In the genomic region with DNA sequence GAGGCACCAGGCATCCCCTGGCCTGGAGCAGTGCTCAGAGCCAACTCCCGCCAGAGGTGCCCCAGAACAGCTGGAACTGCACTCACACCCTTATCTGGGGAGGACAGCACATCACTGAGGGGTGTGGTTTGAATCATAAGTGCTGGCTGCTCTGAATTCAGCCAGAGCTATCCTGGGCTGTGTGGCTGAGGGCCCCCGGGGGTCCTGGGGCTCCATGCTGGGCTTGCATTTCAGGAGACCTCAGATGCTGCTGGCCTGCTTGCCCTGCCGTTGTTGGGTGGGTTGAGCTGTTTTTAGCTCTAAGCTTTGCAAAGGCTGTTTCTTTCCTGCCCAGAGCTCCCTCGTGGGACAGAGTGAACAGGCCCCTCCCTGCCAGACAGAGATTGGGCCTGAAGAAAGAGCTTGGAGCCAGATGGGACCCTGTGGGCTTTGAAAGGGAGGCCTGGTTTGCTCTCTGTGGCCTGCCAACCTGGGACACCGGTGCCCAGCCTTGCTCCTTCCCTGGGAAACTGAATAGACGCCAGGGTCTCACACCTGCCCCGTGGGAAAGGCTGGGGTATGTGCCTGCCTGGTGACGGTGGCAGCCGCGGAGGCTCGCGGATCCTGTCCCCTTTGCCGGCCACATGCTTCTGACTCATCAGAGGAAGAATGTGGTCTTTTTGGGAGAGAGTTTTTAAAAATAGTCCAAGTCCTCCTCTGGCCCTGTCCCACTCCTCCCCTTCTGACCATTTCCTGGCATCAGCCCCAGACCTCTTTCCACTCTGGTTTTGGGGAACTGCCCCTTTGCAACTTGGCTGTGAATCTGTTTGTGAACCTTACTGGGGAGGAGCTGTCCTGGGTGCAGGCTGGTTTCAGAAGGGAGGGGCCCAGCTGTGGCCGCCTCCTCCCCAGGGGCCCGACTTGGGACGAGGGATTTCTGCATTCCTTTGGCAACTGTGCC, we compare ENCODE assay signal across 9 cellular contexts. TPM values are rescaled to one million over a fixed set of nuclear protein-coding genes. Genes with fewer than 3 reads are reported as not detected.
DNase-seq lines count a peak whose midpoint lies in the region; ATAC-seq and TF ChIP-seq lines count a peak whose summit lies in the region.
"Had no signal": no experiment of that assay in that cellular context is flagged by ENCODE, and none has a peak within 500 bp of the region (broad histone marks: within the 10 kb centered on the region; RNA-seq: fewer than 3 reads in every experiment).

No MANE protein-coding gene starts in this region.

- H3K36me3 ChIP-seq in RWPE2 (ENCODE audit: low read depth) (no peaks in the 10 kb centered on the region), neural progenitor cell (no peaks in the 10 kb centered on the region)

- H3K9me3 Mint-ChIP-seq in neural progenitor cell, result no peaks in the 10 kb centered on the region
- no peaks in the 10 kb centered on the region for H3K9me3 Mint-ChIP-seq in T-cell
- H3K9me3 Mint-ChIP-seq in activated CD4-positive, alpha-beta memory T cell treated with anti-CD3 and anti-CD28 coated beads for 36 hours, result no peaks in the 10 kb centered on the region

- peak overlapping the region; percentile 36 for H3K4me2 ChIP-seq in neural progenitor cell

- peaks cover 12% of the 10 kb centered on the region for H3K27me3 Mint-ChIP-seq in neural progenitor cell (ENCODE audit: insufficient read depth, low read depth)
- H3K27me3 Mint-ChIP-seq in T-cell, result peaks cover 17 to 18% of the 10 kb centered on the region in 2 donors
- peaks cover 11% of the 10 kb centered on the region for H3K27me3 Mint-ChIP-seq in activated CD4-positive, alpha-beta memory T cell treated with anti-CD3 and anti-CD28 coated beads for 36 hours

- ATAC-seq in RWPE2 (ENCODE audit: low read depth) (peak; percentile 52), T-cell (replicated peaks in 1 of 4) (no peak), GM21825 (IDR thresholded peaks at IDR 0.05; ENCODE audit: unreplicated experiment) (no peak)

- H3K4me3 Mint-ChIP-seq in neural progenitor cell, result peak overlapping the region; percentile 35
- H3K4me3 Mint-ChIP-seq in T-cell, result no peak overlapping the region
- H3K4me3 Mint-ChIP-seq in activated CD4-positive, alpha-beta memory T cell treated with anti-CD3 and anti-CD28 coated beads for 36 hours, result no peak overlapping the region

- H3K9me3 ChIP-seq in RWPE2 (ENCODE audit: severe bottlenecking) (no peaks in the 10 kb centered on the region), neural progenitor cell (ENCODE audit: low read depth) (no peaks in the 10 kb centered on the region)

- no peaks in the 10 kb centered on the region for H3K27me3 ChIP-seq in RWPE2 (ENCODE audit: insufficient read depth, poor library complexity, severe bottlenecking)
- no peaks in the 10 kb centered on the region for H3K27me3 ChIP-seq in neural progenitor cell

- DNase-seq in AG10803 (ENCODE audit: low read depth) (peak; percentile 98), RWPE2 (ENCODE audit: low spot score) (no peak), fibroblast of the aortic adventitia (ENCODE audit: low read depth) (peak; percentile 97), neural progenitor cell (ENCODE audit: low spot score) (no peak), T-helper 2 cell (no peak), T-cell (no peak)
- DNase-seq in activated CD4-positive, alpha-beta memory T cell treated with anti-CD3 and anti-CD28 coated beads for 36 hours, result no peak

- POLR2A ChIA-PET in T-cell (lab: Charles Lee), result no interaction called here
- POLR2A ChIA-PET in activated CD4-positive, alpha-beta memory T cell treated with anti-CD3 and anti-CD28 coated beads for 36 hours (lab: Charles Lee), result no interaction called here

- peak overlapping the region; percentile 83 for H3K27ac Mint-ChIP-seq in neural progenitor cell
- H3K27ac Mint-ChIP-seq in T-cell, result no peak overlapping the region
- H3K27ac Mint-ChIP-seq in activated CD4-positive, alpha-beta memory T cell treated with anti-CD3 and anti-CD28 coated beads for 36 hours, result no peak overlapping the region

- H3K4me3 ChIP-seq in AG10803 (ENCODE audit: low read length) (peak overlapping the region; percentile 28), RWPE2 (ENCODE audit: severe bottlenecking) (no peak overlapping the region), fibroblast of the aortic adventitia (ENCODE audit: low read depth, low read length) (peak overlapping the region; percentile 33), neural progenitor cell (no peak overlapping the region)

- H3F3A ChIP-seq in neural progenitor cell (ENCODE audit: low read depth), result peaks cover 30% of the 10 kb centered on the region

- H3K36me3 Mint-ChIP-seq in neural progenitor cell, result no peaks in the 10 kb centered on the region
- H3K36me3 Mint-ChIP-seq in T-cell, result no peaks in the 10 kb centered on the region
- no peaks in the 10 kb centered on the region for H3K36me3 Mint-ChIP-seq in activated CD4-positive, alpha-beta memory T cell treated with anti-CD3 and anti-CD28 coated beads for 36 hours

- no peak overlapping the region for H3K9ac ChIP-seq in neural progenitor cell

- H3K79me2 ChIP-seq in neural progenitor cell (ENCODE audit: low read depth), result peaks cover 85% of the 10 kb centered on the region

- peak overlapping the region; percentile 25 for H3K27ac ChIP-seq in RWPE2 (ENCODE audit: poor library complexity, severe bottlenecking)
- H3K27ac ChIP-seq in neural progenitor cell, result no peak overlapping the region

- CTCF ChIA-PET in T-cell (lab: Charles Lee), result no interaction called here
- CTCF ChIA-PET in activated CD4-positive, alpha-beta memory T cell treated with anti-CD3 and anti-CD28 coated beads for 36 hours (lab: Charles Lee), result interaction anchor here (1.7 kb wide), 1 partner anchor 37 kb away, joined by 5 read pairs; no protein-coding TSS in a partner anchor

- no peak; the same call in 1 of the 2 replicates for TF ChIP-seq CTCF in AG10803 (conservative IDR thresholded peaks at IDR 0.05; ENCODE audit: low read length)
- no peak for TF ChIP-seq CTCF in RWPE2 (IDR thresholded peaks at IDR 0.05; ENCODE audit: poor library complexity, severe bottlenecking)
- no peak for TF ChIP-seq CTCF in fibroblast of the aortic adventitia (IDR thresholded peaks at IDR 0.05; ENCODE audit: insufficient read depth, low read length)
- no peak for TF ChIP-seq CTCF in neural progenitor cell (IDR thresholded peaks at IDR 0.05)

- peaks cover 84% of the 10 kb centered on the region for H3K4me1 Mint-ChIP-seq in neural progenitor cell
- no peaks in the 10 kb centered on the region for H3K4me1 Mint-ChIP-seq in T-cell
- no peaks in the 10 kb centered on the region for H3K4me1 Mint-ChIP-seq in activated CD4-positive, alpha-beta memory T cell treated with anti-CD3 and anti-CD28 coated beads for 36 hours (ENCODE audit: low read depth)

- peaks cover 95% of the 10 kb centered on the region for H4K20me1 ChIP-seq in neural progenitor cell (ENCODE audit: low read depth)

- H3K4me1 ChIP-seq in RWPE2 (ENCODE audit: insufficient read depth, poor library complexity, severe bottlenecking) (peaks cover 12% of the 10 kb centered on the region), neural progenitor cell (peaks cover 63% of the 10 kb centered on the region)

- intact Hi-C loops in activated CD4-positive, alpha-beta memory T cell treated with anti-CD3 and anti-CD28 coated beads for 36 hours (cut with micrococcal nuclease), result no loop called here

- no peak overlapping the region for H2AFZ ChIP-seq in neural progenitor cell (replicated peaks)

RNA-seq across cellular contexts. Expression of gene ARHGEF10L, which starts 30.0 kb away (rescaled TPM):
- total RNA-seq in fibroblast of the aortic adventitia (ENCODE audit: low replicate concordance), result 13.6 and 23.9 TPM in 2 replicates
- total RNA-seq in neural progenitor cell (ENCODE audit: low replicate concordance), result 20.3 and 29.4 TPM in 2 replicates
- under 1 TPM in 3 of 5 donors, not detected in 2; 0.12 to 0.30 (median 0.22) TPM for total RNA-seq in T-cell
- not detected for total RNA-seq in activated CD4-positive, alpha-beta memory T cell treated with anti-CD3 and anti-CD28 coated beads for 36 hours
- total RNA-seq: T-helper 2 cell treated with Interferon-gamma antibody and Interleukin-4, amounts not matched to agents 100 ng/mL and 5 ng/mL, for 36 hours had no signal

Comparison
In these comparisons a context has a peak if more than half of its experiments do, and no peak if none do; other contexts are left out.
1. DNase-seq: peak in AG10803 (single experiment) and fibroblast of the aortic adventitia (single experiment); none in RWPE2 (single experiment), neural progenitor cell (single experiment), T-helper 2 cell (0 of 5), T-cell (0 of 34) and activated CD4-positive, alpha-beta memory T cell treated with anti-CD3 and anti-CD28 coated beads for 36 hours (single experiment).
2. H3K4me3 ChIP-seq: peak in AG10803 (single experiment) and fibroblast of the aortic adventitia (single experiment); none in RWPE2 (single experiment) and neural progenitor cell (single experiment).
3. RNA of gene ARHGEF10L, which starts 30.0 kb away (total RNA-seq): 13.6 to 23.9 TPM in fibroblast of the aortic adventitia and 20.3 to 29.4 TPM in neural progenitor cell; 0.12 to 0.30 TPM in T-cell and not detected in activated CD4-positive, alpha-beta memory T cell treated with anti-CD3 and anti-CD28 coated beads for 36 hours; every median in the first group is over 10 times any median in the second.